ENCODE assay signal across 14 cellular contexts in genomic region chr11:126129681-126130671, GRCh38.
DNase-seq lines count a peak whose midpoint lies in the region; ATAC-seq and TF ChIP-seq lines count a peak whose summit lies in the region.
"Had no signal": no experiment of that assay in that cellular context is flagged by ENCODE, and none has a peak within 500 bp of the region (broad histone marks: within the 10 kb centered on the region; RNA-seq: fewer than 3 reads in every experiment).

No MANE protein-coding gene starts in this region.

- intact Hi-C loops in IMR-90 (cut with micrococcal nuclease) (no loop called here), esophagus muscularis mucosa (cut with DNase I) (no loop called here), gastrocnemius medialis (cut with DNase I; ENCODE audit: low total_unique reads) (no loop called here)

- POLR2A ChIA-PET in IMR-90 (lab: Charles Lee; ENCODE audit: unreplicated experiment) = interaction anchor here (0.6 kb wide), 1 partner anchor 37 kb away, joined by 3 read pairs; no protein-coding TSS in a partner anchor

- H2BK15ac ChIP-seq in IMR-90 (ENCODE audit: low read depth, low read length) = no peak overlapping the region

- H3K18ac ChIP-seq in IMR-90 (ENCODE audit: low read depth, low read length) = no peak overlapping the region

- H2BK5ac ChIP-seq in IMR-90 (ENCODE audit: low read depth, low read length, poor library complexity, severe bottlenecking) = no peak overlapping the region

- 0 out of 2 replicates have a peak, but pooled peaks cover 3% of the 10 kb centered on the region for H3K9me1 ChIP-seq in IMR-90 (ENCODE audit: insufficient read depth, low read length)

- H2AK5ac ChIP-seq in IMR-90 (ENCODE audit: low read depth, low read length) = no peak overlapping the region

- H3K9ac ChIP-seq in IMR-90 (ENCODE audit: low read depth, low read length) = no peak overlapping the region
- H3K9ac ChIP-seq: GM23248, KMS-11 had no signal

- H4K20me1 ChIP-seq in IMR-90 (ENCODE audit: insufficient read depth, low read length) = no peaks in the 10 kb centered on the region

- no peak overlapping the region for H2BK20ac ChIP-seq in IMR-90 (ENCODE audit: low read depth, low read length)

- dilution Hi-C loops in IMR-90 (cut with HindIII; ENCODE audit: low sequenced_read_pairs, unreplicated experiment) = no loop called here

- H2AK9ac ChIP-seq in IMR-90 (replicated peaks; ENCODE audit: low read depth, low read length, poor library complexity) = no peak overlapping the region

- no peaks in the 10 kb centered on the region for H3K79me1 ChIP-seq in IMR-90 (ENCODE audit: low read depth in 1 of 2, low read length in 2 of 2)

- no peak overlapping the region for H4K8ac ChIP-seq in IMR-90 (ENCODE audit: low read depth in 2 of 2, low read length in 2 of 2)

- WGBS in IMR-90 (ENCODE audit: extremely low coverage in 2 of 2, insufficient read length in 1 of 2), 2 experiments = 80% methylated on average over 1 of the region's 13 CpGs; no CpG with 5 or more reads in 1 of the 2 experiments
- 62% methylated on average over 13 of the region's 13 CpGs for WGBS in esophagus muscularis mucosa

- no peak for TF ChIP-seq RAD21 in IMR-90 (IDR thresholded peaks at IDR 0.05; ENCODE audit: low read length)

- H3K14ac ChIP-seq in IMR-90 (replicated peaks; ENCODE audit: low read depth, low read length) = no peak overlapping the region

- H3K4me3 ChIP-seq in IMR-90 (ENCODE audit: insufficient read depth, low read depth, low read length) (no peak overlapping the region), esophagus muscularis mucosa (no peak overlapping the region), gastrocnemius medialis (no peak overlapping the region)
- H3K4me3 ChIP-seq: GM23248 had no signal

- in situ Hi-C loops in IMR-90 (cut with MboI; ENCODE audit: low sequenced_read_pairs) = no loop called here
- in situ Hi-C loops in gastrocnemius medialis (cut with MboI; ENCODE audit: low sequenced_read_pairs in 4 of 4) = loop anchor here in 1 of 4 donors (25.0 kb wide), 1 partner anchor 357 kb away; no protein-coding TSS in a partner anchor

- TF ChIP-seq POLR2A in IMR-90 (IDR thresholded peaks at IDR 0.05; ENCODE audit: low read depth, low read length) (no peak), esophagus muscularis mucosa (IDR thresholded peaks at IDR 0.05; ENCODE audit: low read depth) (no peak), gastrocnemius medialis (IDR thresholded peaks at IDR 0.05) (no peak)

- no peaks in the 10 kb centered on the region for H3K9me3 ChIP-seq in IMR-90 (ENCODE audit: control insufficient read depth, insufficient read depth, low read length)
- no peaks in the 10 kb centered on the region for H3K9me3 ChIP-seq in esophagus muscularis mucosa
- no peaks in the 10 kb centered on the region for H3K9me3 ChIP-seq in gastrocnemius medialis

- TF ChIP-seq EP300 in esophagus muscularis mucosa (IDR thresholded peaks at IDR 0.05) = no peak

- CTCF ChIA-PET in IMR-90 (lab: Yijun Ruan, JAX) = no interaction called here

- H3K4me1 ChIP-seq in IMR-90 (ENCODE audit: control insufficient read depth, insufficient read depth, low read length) (peaks cover 3% of the 10 kb centered on the region; the same call in 1 of the 2 replicates), esophagus muscularis mucosa (peaks cover 24 to 73% (median 64%) of the 10 kb centered on the region in 4 donors), gastrocnemius medialis (no peaks in the 10 kb centered on the region)

- no peak overlapping the region for H2BK120ac ChIP-seq in IMR-90 (ENCODE audit: low read depth, low read length)

- TF ChIP-seq CTCF in IMR-90 (conservative IDR thresholded peaks at IDR 0.05; ENCODE audit: low read depth, low read length) (no peak), esophagus muscularis mucosa (IDR thresholded peaks at IDR 0.05) (no peak), gastrocnemius medialis (IDR thresholded peaks at IDR 0.05 in 4 of 5, conservative IDR thresholded peaks at IDR 0.05 in 1 of 5) (no peak)

- no peak overlapping the region for H4K5ac ChIP-seq in IMR-90 (ENCODE audit: low read depth, low read length)

- H3K4me2 ChIP-seq in IMR-90 (ENCODE audit: low read depth, low read length) = peak overlapping the region; percentile 9; the same call in 1 of the 2 replicates
- H3K4me2 ChIP-seq: KMS-11 had no signal

- H3K23ac ChIP-seq in IMR-90 (ENCODE audit: low read depth, low read length) = no peak overlapping the region

- no peak overlapping the region for H3K27ac ChIP-seq in IMR-90 (ENCODE audit: insufficient read depth, low read length)
- peak overlapping the region in 3 of 4 donors; percentile 49 to 53 (median 53) for H3K27ac ChIP-seq in esophagus muscularis mucosa (replicated peaks in 1 of 4)
- no peak overlapping the region for H3K27ac ChIP-seq in gastrocnemius medialis
- H3K27ac ChIP-seq: GM23248, KMS-11 had no signal

- H3K4ac ChIP-seq in IMR-90 (ENCODE audit: low read depth, low read length) = no peak overlapping the region

- BruUV-seq in IMR-90 (replicated peaks; lab: Mats Ljungman, UMichigan) = no TSS peak

- ATAC-seq in IMR-90 (ENCODE audit: low read depth) (peak; percentile 95), gastrocnemius medialis (no peak), HG02973 (IDR thresholded peaks at IDR 0.05; ENCODE audit: unreplicated experiment) (no peak)

- no peak overlapping the region for H3K56ac ChIP-seq in IMR-90 (ENCODE audit: extremely low read depth, insufficient read depth, low read length)

- no peak overlapping the region for H4K91ac ChIP-seq in IMR-90 (ENCODE audit: insufficient read depth, low read depth, low read length)

- H3K36me3 ChIP-seq in IMR-90 (ENCODE audit: control insufficient read depth, insufficient read depth, low read length) = no peaks in the 10 kb centered on the region
- no peaks in the 10 kb centered on the region for H3K36me3 ChIP-seq in esophagus muscularis mucosa
- H3K36me3 ChIP-seq in gastrocnemius medialis = no peaks in the 10 kb centered on the region

- DNase-seq in IMR-90 (peak; percentile 35), NCI-H510A (lab: John Stamatoyannopoulos, UW) (peak; percentile 63), esophagus muscularis mucosa (ENCODE audit: extremely low spot score) (no peak), retina (peak; percentile 11), gastrocnemius medialis (no peak)
- no peak for DNase-seq in stimulated activated CD4-positive, alpha-beta T cell treated with anti-CD3 and anti-CD28 coated beads, Interleukin-12 subunit alpha, Interleukin-12 subunit beta, amount 100 ng/mL, for 4 hours
- DNase-seq: activated CD4-positive, CD25-positive, alpha-beta regulatory T cell; central memory CD4-positive, alpha-beta T cell; GM23248; kidney; NCI-H1694 treated with DMSO at 0.1 percent for 48 hours; stimulated activated CD4-positive, alpha-beta T cell treated with anti-CD3 and anti-CD28 coated beads, Interleukin-4, amount 100 ng/mL, for 24 hours had no signal

- H2AFZ ChIP-seq in IMR-90 (replicated peaks; ENCODE audit: low read length, poor library complexity) = no peak overlapping the region
- H2AFZ ChIP-seq: GM23248 had no signal

- H3K27me3 ChIP-seq in IMR-90 (ENCODE audit: control insufficient read depth, insufficient read depth, low read length) = peaks cover 66% of the 10 kb centered on the region
- no peaks in the 10 kb centered on the region for H3K27me3 ChIP-seq in esophagus muscularis mucosa
- no peaks in the 10 kb centered on the region for H3K27me3 ChIP-seq in gastrocnemius medialis

TF ChIP-seq in IMR-90, 13 proteins besides CTCF, POLR2A, EP300 and RAD21:
- TF ChIP-seq MAFK (IDR thresholded peaks at IDR 0.05; ENCODE audit: low read depth, low read length) (no peak), FOS (IDR thresholded peaks at IDR 0.05; ENCODE audit: low read depth, low read length) (no peak), MXI1 (IDR thresholded peaks at IDR 0.05; ENCODE audit: borderline replicate concordance, low read depth, low read length) (no peak), NFE2L2 (IDR thresholded peaks at IDR 0.05; ENCODE audit: low read depth, low read length) (no peak), MAZ (IDR thresholded peaks at IDR 0.05; ENCODE audit: borderline replicate concordance, low read depth, low read length) (no peak), ELK1 (IDR thresholded peaks at IDR 0.05; ENCODE audit: borderline replicate concordance, low read depth, low read length) (no peak), CHD1 (IDR thresholded peaks at IDR 0.05; ENCODE audit: low read depth, low read length) (no peak), RCOR1 (IDR thresholded peaks at IDR 0.05; ENCODE audit: insufficient replicate concordance, low read length) (no peak), BHLHE40 (IDR thresholded peaks at IDR 0.05; ENCODE audit: low read depth, low read length) (no peak), RFX5 (IDR thresholded peaks at IDR 0.05; ENCODE audit: low read depth, low read length) (no peak), SMC3 (IDR thresholded peaks at IDR 0.05; ENCODE audit: low read depth, low read length) (no peak), CEBPB (IDR thresholded peaks at IDR 0.05; ENCODE audit: low read depth, low read length) (no peak)
- TF ChIP-seq, protein P1, sequence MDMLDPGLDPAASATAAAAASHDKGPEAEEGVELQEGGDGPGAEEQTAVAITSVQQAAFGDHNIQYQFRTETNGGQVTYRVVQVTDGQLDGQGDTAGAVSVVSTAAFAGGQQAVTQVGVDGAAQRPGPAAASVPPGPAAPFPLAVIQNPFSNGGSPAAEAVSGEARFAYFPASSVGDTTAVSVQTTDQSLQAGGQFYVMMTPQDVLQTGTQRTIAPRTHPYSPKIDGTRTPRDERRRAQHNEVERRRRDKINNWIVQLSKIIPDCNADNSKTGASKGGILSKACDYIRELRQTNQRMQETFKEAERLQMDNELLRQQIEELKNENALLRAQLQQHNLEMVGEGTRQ (IDR thresholded peaks at IDR 0.05; ENCODE audit: low read depth, low read length) = no peak
TF ChIP-seq in IMR-90: peak in this region for 0.

Comparison
In these comparisons a context has a peak if more than half of its experiments do, and no peak if none do; other contexts are left out.
1. DNase-seq: peak in IMR-90 (single experiment), NCI-H510A (single experiment) and retina (single experiment); none in esophagus muscularis mucosa (single experiment), gastrocnemius medialis (0 of 2) and stimulated activated CD4-positive, alpha-beta T cell treated with anti-CD3 and anti-CD28 coated beads, Interleukin-12 subunit alpha, Interleukin-12 subunit beta, amount 100 ng/mL, for 4 hours (single experiment).
2. H3K27ac ChIP-seq: peak in esophagus muscularis mucosa (3 of 4); none in IMR-90 (single experiment) and gastrocnemius medialis (0 of 4).